ENCODE assay signal across 9 cellular contexts in genomic region chr4:186201535-186202230, GRCh38. TPM values are rescaled to one million over a fixed set of nuclear protein-coding genes. Genes with fewer than 3 reads are reported as not detected.
DNase-seq lines count a peak whose midpoint lies in the region; ATAC-seq, FAIRE-seq and TF ChIP-seq lines count a peak whose summit lies in the region.
"Had no signal": no experiment of that assay in that cellular context is flagged by ENCODE, and none has a peak within 500 bp of the region (broad histone marks: within the 10 kb centered on the region; RNA-seq: fewer than 3 reads in every experiment).

No MANE protein-coding gene starts in this region.

- in situ Hi-C loops in KBM-7 (cut with MboI; ENCODE audit: low pct_unique_long_range_greater_than_20kb, low sequenced_read_pairs) = no loop called here

- H3K36me3 Mint-ChIP-seq in Calu3 (ENCODE audit: insufficient read depth, unreplicated experiment) = peaks cover 12% of the 10 kb centered on the region
- peaks cover 5% of the 10 kb centered on the region for H3K36me3 Mint-ChIP-seq in T-cell
- H3K36me3 Mint-ChIP-seq in astrocyte (ENCODE audit: low read depth, unreplicated experiment) = peaks cover 3% of the 10 kb centered on the region

- H3K4me2 ChIP-seq in astrocyte (ENCODE audit: low read length) = no peak overlapping the region

- POLR2A ChIA-PET in T-cell (lab: Charles Lee) = interaction anchor here (0.6 to 1.9 kb wide), 3 partner anchors 9 to 33 kb away, joined by 3 to 11 read pairs (median 3); partner anchors contain the start of gene CYP4V2 (in 1 of the 2)

- peak; percentile 73 for TF ChIP-seq CTCF in Calu3 (IDR thresholded peaks at IDR 0.05; ENCODE audit: unreplicated experiment)
- no peak for TF ChIP-seq CTCF in GM20000 (IDR thresholded peaks at IDR 0.05; ENCODE audit: extremely low read depth, missing control alignments)
- peak; percentile 31 for TF ChIP-seq CTCF in astrocyte (IDR thresholded peaks at IDR 0.05; ENCODE audit: insufficient read depth, low read depth, low read length)

- H3K4me1 Mint-ChIP-seq in Calu3 (ENCODE audit: low read depth, unreplicated experiment) (peaks cover 7% of the 10 kb centered on the region), T-cell (peaks cover 12 to 32% (median 18%) of the 10 kb centered on the region in 3 donors), astrocyte (ENCODE audit: low read depth, unreplicated experiment) (no peaks in the 10 kb centered on the region)

- no peak overlapping the region for H3K9ac ChIP-seq in astrocyte (ENCODE audit: low read length)

- H3K4me3 Mint-ChIP-seq in Calu3 (ENCODE audit: low read depth, unreplicated experiment) (no peak overlapping the region), T-cell (peak overlapping the region in 1 of 3 donors; percentile 17), astrocyte (ENCODE audit: unreplicated experiment) (no peak overlapping the region)

- intact Hi-C loops in Calu3 (cut with micrococcal nuclease; ENCODE audit: unreplicated experiment) (loop anchor here (5.0 to 10.0 kb wide), 2 partner anchors 63 to 134 kb away; partner anchors contain the start of genes F11 and TLR3), left colon (cut with DNase I, micrococcal nuclease) (no loop called here)

- H3K27ac Mint-ChIP-seq in Calu3 (ENCODE audit: unreplicated experiment) = no peak overlapping the region
- H3K27ac Mint-ChIP-seq in T-cell = peak overlapping the region; percentile 70 to 74
- no peak overlapping the region for H3K27ac Mint-ChIP-seq in astrocyte (ENCODE audit: unreplicated experiment)

- no peaks in the 10 kb centered on the region for H3K79me2 ChIP-seq in astrocyte (ENCODE audit: insufficient read depth, low read length)

- CTCF ChIA-PET in Calu3 (lab: Charles Lee) (interaction anchor here (0.6 kb wide), 1 partner anchor 12 kb away, joined by 3 read pairs; no protein-coding TSS in a partner anchor), T-cell (lab: Charles Lee) (interaction anchor here (0.8 to 1.8 kb wide), 7 partner anchors 9 to 134 kb away, joined by 3 to 19 read pairs (median 4); partner anchors contain the start of genes CYP4V2 (in 1 of the 2) and TLR3 (in 1 of the 2))

- H3K27ac ChIP-seq in astrocyte (ENCODE audit: low read depth, low read length) = no peak overlapping the region

- no TSS peak for BruUV-seq in Calu3 (replicated peaks; lab: Mats Ljungman, UMichigan)

- H3K9me3 Mint-ChIP-seq in Calu3 (ENCODE audit: low read depth, unreplicated experiment) (no peaks in the 10 kb centered on the region), T-cell (no peaks in the 10 kb centered on the region), astrocyte (ENCODE audit: unreplicated experiment) (peaks cover 6% of the 10 kb centered on the region)

- no peaks in the 10 kb centered on the region for H3K4me1 ChIP-seq in astrocyte (ENCODE audit: insufficient read depth, low read length)

- no peak overlapping the region for H2AFZ ChIP-seq in astrocyte (ENCODE audit: low read depth, low read length)

- no peaks in the 10 kb centered on the region for H3K9me3 ChIP-seq in astrocyte (ENCODE audit: insufficient read depth, low read depth, low read length)

- no peaks in the 10 kb centered on the region for H4K20me1 ChIP-seq in astrocyte (ENCODE audit: insufficient read depth, low read length)

- ATAC-seq in HG03575 (IDR thresholded peaks at IDR 0.05; ENCODE audit: extremely low read depth, insufficient number of reproducible peaks, low FRiP score, unreplicated experiment) (peak; percentile 61), T-cell (replicated peaks in 1 of 4) (peak; percentile 61 to 96 (median 91)), left colon (peak; percentile 80)

- DNase-seq in Calu3 = peak; percentile 68
- DNase-seq in GM20000 (ENCODE audit: low spot score) = peak; percentile 58
- DNase-seq in T-cell = peak; percentile 9 to 71 (median 46)
- DNase-seq in astrocyte (ENCODE audit: low read depth) = no peak
- peak in 1 of 2 donors; percentile 69 for DNase-seq in left colon
- peak; percentile 20 for DNase-seq in stimulated activated CD8-positive, alpha-beta memory T cell treated with anti-CD3 and anti-CD28 coated beads, Interleukin-4, amount 100 ng/mL, for 24 hours (ENCODE audit: low read depth)
- no peak for DNase-seq in KBM-7

- peak; percentile 5 for FAIRE-seq in astrocyte (lab: Jason Lieb, UNC)

- no peak overlapping the region for H3K4me3 ChIP-seq in astrocyte (ENCODE audit: insufficient read depth, low read depth, low read length)
- H3K4me3 ChIP-seq: skin epidermis had no signal

- H3K27me3 Mint-ChIP-seq in Calu3 (ENCODE audit: unreplicated experiment) (no peaks in the 10 kb centered on the region), T-cell (no peaks in the 10 kb centered on the region), astrocyte (ENCODE audit: low read depth, unreplicated experiment) (no peaks in the 10 kb centered on the region)

- H3K27me3 ChIP-seq in astrocyte (ENCODE audit: insufficient read depth, low read length) = no peaks in the 10 kb centered on the region

- no peaks in the 10 kb centered on the region for H3K36me3 ChIP-seq in astrocyte (ENCODE audit: insufficient read depth, low read length)

RNA-seq across cellular contexts. Expression of gene CYP4V2, which starts 10.3 kb away (rescaled TPM):
- 43.3 and 43.8 TPM in 2 replicates for total RNA-seq in Calu3 (2022)
- 10 to 100 TPM; 27.1 to 35.1 (median 30.0) TPM for total RNA-seq in T-cell
- 9.1 and 10.3 TPM in 2 replicates for total RNA-seq in astrocyte
- total RNA-seq in left colon = 10 to 100 TPM; 40.9 to 49.5 TPM

RNA-seq across cellular contexts. Expression of gene KLKB1, which starts 25.6 kb away (rescaled TPM):
- total RNA-seq in Calu3 (2022) (2.6 and 2.9 TPM in 2 replicates), T-cell (1 to 10 TPM; 1.3 to 2.9 (median 2.1) TPM), astrocyte (0.31 TPM in 1 of 2 replicates, not detected in the other), left colon (1 to 10 TPM; 1.2 TPM)

Comparison
In these comparisons a context has a peak if more than half of its experiments do, and no peak if none do; other contexts are left out.
1. DNase-seq: peak in Calu3 (single experiment), GM20000 (single experiment), T-cell (34 of 34) and stimulated activated CD8-positive, alpha-beta memory T cell treated with anti-CD3 and anti-CD28 coated beads, Interleukin-4, amount 100 ng/mL, for 24 hours (single experiment); none in astrocyte (single experiment) and KBM-7 (single experiment).
2. H3K27ac Mint-ChIP-seq: peak in T-cell (2 of 2); none in Calu3 (single experiment) and astrocyte (single experiment).
3. Peak in every context shown above with its lines, with median percentiles within 50 percentile points of each other: ATAC-seq.